ENCODE assay signal across 19 cellular contexts in the genomic region with DNA sequence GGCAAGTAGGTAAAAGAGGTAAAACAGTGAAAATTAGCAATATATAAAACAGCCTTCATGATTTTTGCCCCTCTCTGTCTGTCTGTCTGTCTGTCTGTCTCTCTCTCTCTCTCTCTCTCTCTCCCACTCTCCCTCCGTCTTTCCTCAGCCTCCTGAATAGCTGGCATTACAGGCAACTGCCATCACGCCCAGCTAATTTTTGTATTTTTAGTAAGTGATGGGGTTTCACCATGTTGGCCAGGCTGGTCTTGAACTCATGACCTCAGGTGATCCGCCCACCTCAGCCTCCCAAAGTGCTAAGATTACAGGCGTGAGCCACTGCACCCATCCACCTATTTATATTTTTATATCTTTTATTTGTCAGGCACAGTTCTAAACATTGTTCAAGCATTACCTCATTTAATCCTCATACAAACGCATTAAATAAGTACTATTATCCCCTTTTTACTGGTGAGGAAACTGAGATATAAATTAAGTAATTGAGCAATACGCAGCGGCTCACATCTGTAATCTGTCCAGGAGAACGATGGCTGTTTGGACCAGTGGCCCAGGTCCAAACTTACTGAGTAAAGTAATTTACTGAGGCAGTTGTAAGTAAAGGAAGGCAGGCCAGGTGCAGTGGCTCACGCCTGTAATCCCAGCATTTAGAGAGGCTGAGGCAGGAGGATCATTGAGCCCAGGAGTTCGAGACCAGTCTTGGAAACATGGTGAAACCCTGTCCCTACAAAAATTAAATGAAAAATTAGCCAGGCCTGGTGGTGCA.
DNase-seq lines count a peak whose midpoint lies in the region; ATAC-seq and TF ChIP-seq lines count a peak whose summit lies in the region.
"Had no signal": no experiment of that assay in that cellular context is flagged by ENCODE, and none has a peak within 500 bp of the region (broad histone marks: within the 10 kb centered on the region; RNA-seq: fewer than 3 reads in every experiment).

No MANE protein-coding gene starts in this region.

- no peaks in the 10 kb centered on the region for H3K36me3 Mint-ChIP-seq in T-helper 17 cell (ENCODE audit: low read depth)
- no peaks in the 10 kb centered on the region for H3K36me3 Mint-ChIP-seq in CD8-positive, alpha-beta T cell
- H3K36me3 Mint-ChIP-seq: stimulated activated memory B cell treated with anti-CD40 and anti-IgM and Interleukin-4, amounts not matched to agents 10 μg/mL and 1 μg/mL and 100 μg/mL, for 72 hours had no signal

- H3K4me1 ChIP-seq in heart right ventricle (peaks cover 2 to 63% (median 41%) of the 10 kb centered on the region in 9 donors), skeletal muscle tissue (ENCODE audit: control insufficient read depth in 3 of 3, insufficient read depth in 3 of 3, low read length in 3 of 3) (peaks cover 19 to 39% (median 32%) of the 10 kb centered on the region in 3 donors)
- H3K4me1 ChIP-seq in CD8-positive, alpha-beta T cell (ENCODE audit: insufficient read depth, low read length) = peaks cover 4% of the 10 kb centered on the region
- H3K4me1 ChIP-seq: parathyroid adenoma had no signal

- peak overlapping the region; percentile 67 for H3K27ac Mint-ChIP-seq in T-helper 17 cell
- no peak overlapping the region for H3K27ac Mint-ChIP-seq in CD8-positive, alpha-beta T cell
- H3K27ac Mint-ChIP-seq: activated naive CD8-positive, alpha-beta T cell; stimulated activated memory B cell treated with anti-CD40 and anti-IgM and Interleukin-4, amounts not matched to agents 10 μg/mL and 1 μg/mL and 100 μg/mL, for 72 hours had no signal

- H3K9me3 Mint-ChIP-seq in CD8-positive, alpha-beta T cell = no peaks in the 10 kb centered on the region
- H3K9me3 Mint-ChIP-seq: stimulated activated memory B cell treated with anti-CD40 and anti-IgM and Interleukin-4, amounts not matched to agents 10 μg/mL and 1 μg/mL and 100 μg/mL, for 72 hours had no signal

- H3K27me3 ChIP-seq in heart right ventricle = no peaks in the 10 kb centered on the region
- H3K27me3 ChIP-seq in skeletal muscle tissue (ENCODE audit: control insufficient read depth in 3 of 3, insufficient read depth in 3 of 3, low read length in 3 of 3) = no peaks in the 10 kb centered on the region
- H3K27me3 ChIP-seq in CD8-positive, alpha-beta T cell (ENCODE audit: insufficient read depth, low read length) = no peaks in the 10 kb centered on the region
- H3K27me3 ChIP-seq: BLaER1 treated with 17β-estradiol and CSF1 and Interleukin-3, amounts not matched to agents 10 nM and 100 nM; vagina had no signal

- DNase-seq in heart right ventricle = no peak
- no peak for DNase-seq in Right ventricle myocardium inferior (ENCODE audit: missing footprints)
- no peak for DNase-seq in T-helper 17 cell
- DNase-seq in left lobe of liver (ENCODE audit: low spot score) = no peak
- DNase-seq in CD8-positive, alpha-beta T cell = no peak
- DNase-seq: activated CD8-positive, alpha-beta T cell treated with anti-CD3 and anti-CD28 coated beads for 36 hours; activated T-cell treated with anti-CD3 and anti-CD28 coated beads, Interleukin-2, amount 50 U/mL, for 1 hour; H7; KG1; NCI-H1694; T1000 had no signal

- H3K4me3 Mint-ChIP-seq in T-helper 17 cell = no peak overlapping the region
- H3K4me3 Mint-ChIP-seq in CD8-positive, alpha-beta T cell = no peak overlapping the region
- H3K4me3 Mint-ChIP-seq: activated CD8-positive, alpha-beta T cell treated with anti-CD3 and anti-CD28 coated beads for 36 hours; activated naive CD8-positive, alpha-beta T cell; stimulated activated memory B cell treated with anti-CD40 and anti-IgM and Interleukin-4, amounts not matched to agents 10 μg/mL and 1 μg/mL and 100 μg/mL, for 72 hours had no signal

- intact Hi-C loops in heart right ventricle (cut with DNase I) (no loop called here), Right ventricle myocardium inferior (cut with DNase I) (no loop called here)
- intact Hi-C loops in CD8-positive, alpha-beta T cell (cut with DNase I, micrococcal nuclease) = no loop called here

- H3K27ac ChIP-seq in heart right ventricle (peak overlapping the region in 3 of 10 donors; percentile 37 to 48 (median 41)), skeletal muscle tissue (ENCODE audit: low read depth, low read length) (peak overlapping the region; percentile 75)
- H3K27ac ChIP-seq in CD8-positive, alpha-beta T cell (ENCODE audit: low read depth, low read length) = no peak overlapping the region
- H3K27ac ChIP-seq: BLaER1 treated with 17β-estradiol and CSF1 and Interleukin-3, amounts not matched to agents 10 nM and 100 nM; parathyroid adenoma; vagina had no signal

- H3K36me3 ChIP-seq in heart right ventricle (no peaks in the 10 kb centered on the region), skeletal muscle tissue (ENCODE audit: control insufficient read depth in 3 of 3, insufficient read depth in 3 of 3, low read length in 3 of 3) (no peaks in the 10 kb centered on the region)
- H3K36me3 ChIP-seq in CD8-positive, alpha-beta T cell (ENCODE audit: insufficient read depth, low read length) = no peaks in the 10 kb centered on the region
- H3K36me3 ChIP-seq: vagina had no signal

- no peaks in the 10 kb centered on the region for H3K9me3 ChIP-seq in heart right ventricle
- H3K9me3 ChIP-seq in T-helper 17 cell (ENCODE audit: control insufficient read depth, low read length, poor library complexity, severe bottlenecking) = no peaks in the 10 kb centered on the region
- no peaks in the 10 kb centered on the region for H3K9me3 ChIP-seq in skeletal muscle tissue (ENCODE audit: control insufficient read depth in 3 of 3, low read length in 3 of 3)
- no peaks in the 10 kb centered on the region for H3K9me3 ChIP-seq in CD8-positive, alpha-beta T cell (ENCODE audit: low read length)
- H3K9me3 ChIP-seq: BLaER1 treated with 17β-estradiol and CSF1 and Interleukin-3, amounts not matched to agents 10 nM and 100 nM; vagina had no signal

- H3K27me3 Mint-ChIP-seq in T-helper 17 cell = no peaks in the 10 kb centered on the region
- no peaks in the 10 kb centered on the region for H3K27me3 Mint-ChIP-seq in CD8-positive, alpha-beta T cell (ENCODE audit: low read depth)
- H3K27me3 Mint-ChIP-seq: activated CD8-positive, alpha-beta T cell treated with anti-CD3 and anti-CD28 coated beads for 36 hours; activated naive CD8-positive, alpha-beta T cell; stimulated activated memory B cell treated with anti-CD40 and anti-IgM and Interleukin-4, amounts not matched to agents 10 μg/mL and 1 μg/mL and 100 μg/mL, for 72 hours had no signal

- ATAC-seq in heart right ventricle (peak in 5 of 8 donors; percentile 8 to 63 (median 33)), Right ventricle myocardium inferior (no peak), T-helper 17 cell (no peak), left lobe of liver (peak; percentile 36), HG03139 (IDR thresholded peaks at IDR 0.05; ENCODE audit: unreplicated experiment) (no peak), HG02870 (IDR thresholded peaks at IDR 0.05; ENCODE audit: unreplicated experiment) (no peak)
- ATAC-seq in CD8-positive, alpha-beta T cell = no peak
- ATAC-seq: activated CD8-positive, alpha-beta T cell treated with anti-CD3 and anti-CD28 coated beads for 36 hours; stimulated activated memory B cell treated with anti-CD40 and anti-IgM and Interleukin-4, amounts not matched to agents 10 μg/mL and 1 μg/mL and 100 μg/mL, for 72 hours had no signal

- POLR2A ChIA-PET in CD8-positive, alpha-beta T cell (lab: Charles Lee) = no interaction called here

- peak overlapping the region in 1 of 3 donors; percentile 33 for H3K9ac ChIP-seq in skeletal muscle tissue (ENCODE audit: low read depth in 1 of 3, low read length in 3 of 3)
- H3K9ac ChIP-seq: BLaER1 treated with 17β-estradiol and CSF1 and Interleukin-3, amounts not matched to agents 10 nM and 100 nM; parathyroid adenoma had no signal

- H3K4me3 ChIP-seq in heart right ventricle (no peak overlapping the region), skeletal muscle tissue (ENCODE audit: low read length in 3 of 3) (no peak overlapping the region)
- no peak overlapping the region for H3K4me3 ChIP-seq in CD8-positive, alpha-beta T cell (ENCODE audit: low read depth, low read length)
- H3K4me3 ChIP-seq: BLaER1 treated with 17β-estradiol and CSF1 and Interleukin-3, amounts not matched to agents 10 nM and 100 nM; vagina had no signal

- 76 to 78% methylated on average over 10 of the region's 10 CpGs for WGBS in heart right ventricle, 2 donors

- CTCF ChIA-PET in CD8-positive, alpha-beta T cell (lab: Charles Lee) = no interaction called here

- TF ChIP-seq CTCF in heart right ventricle (IDR thresholded peaks at IDR 0.05) = no peak
- no peak for TF ChIP-seq CTCF in CD8-positive, alpha-beta T cell (IDR thresholded peaks at IDR 0.05)

- peaks cover 30% of the 10 kb centered on the region for H3K4me1 Mint-ChIP-seq in T-helper 17 cell
- peaks cover 34% of the 10 kb centered on the region for H3K4me1 Mint-ChIP-seq in CD8-positive, alpha-beta T cell (ENCODE audit: low read depth)

Comparison
In these comparisons a context has a peak if more than half of its experiments do, and no peak if none do; other contexts are left out.
1. ATAC-seq: peak in heart right ventricle (5 of 8) and left lobe of liver (single experiment); none in Right ventricle myocardium inferior (single experiment), T-helper 17 cell (single experiment), HG03139 (single experiment), CD8-positive, alpha-beta T cell (single experiment) and HG02870 (single experiment).